8 cellular contexts compared by ENCODE assay signal in genomic region chr1:9589719-9590157, GRCh38. TPM values are rescaled to one million over a fixed set of nuclear protein-coding genes. Genes with fewer than 3 reads are reported as not detected.
DNase-seq lines count a peak whose midpoint lies in the region; ATAC-seq, FAIRE-seq and TF ChIP-seq lines count a peak whose summit lies in the region.

No MANE protein-coding gene starts in this region.

- in situ Hi-C loops in GM12878 (cut with MboI): no loop called here

- POLR2A ChIA-PET in GM12878 (lab: Charles Lee): interaction anchor here (0.6 to 1.6 kb wide), 6 partner anchors 26 to 197 kb away, joined by 3 to 8 read pairs (median 4); partner anchors contain the start of gene SLC25A33

- H3K27ac ChIP-seq in GM12878 (ENCODE audit: control insufficient read depth, insufficient read depth) (peak overlapping the region; percentile 67), lower lobe of right lung (peak overlapping the region; percentile 64), vagina (peak overlapping the region; percentile 44)

- peaks cover 54% of the 10 kb centered on the region for H3K79me2 ChIP-seq in GM12878 (ENCODE audit: control insufficient read depth, insufficient read depth, low read length)

- H3K4me1 ChIP-seq in BE2C (peaks cover 34% of the 10 kb centered on the region), GM12878 (ENCODE audit: control insufficient read depth, insufficient read depth, low read length) (peaks cover 28% of the 10 kb centered on the region), lower lobe of right lung (peaks cover 33% of the 10 kb centered on the region), vagina (peaks cover 55% of the 10 kb centered on the region)

- peak overlapping the region; percentile 95 for H3K4me2 ChIP-seq in GM12878 (ENCODE audit: control insufficient read depth, insufficient read depth)

- SMC1A ChIA-PET in GM12878 (lab: Charles Lee; ENCODE audit: uncharacterized antibody, unreplicated experiment): interaction anchor here (0.8 to 1.5 kb wide), 8 partner anchors 27 to 509 kb away, joined by 3 to 5 read pairs (median 3); no protein-coding TSS in a partner anchor

- no peak for TF ChIP-seq CTCF in BE2C (IDR thresholded peaks at IDR 0.05; ENCODE audit: low read depth, low read length)
- no peak for TF ChIP-seq CTCF in GM12878 (IDR thresholded peaks at IDR 0.05 in 2 of 3, conservative IDR thresholded peaks at IDR 0.05 in 1 of 3; ENCODE audit: control insufficient read depth in 2 of 3, extremely low read depth in 1 of 3, insufficient read depth in 1 of 3, low read depth in 3 of 3, low read length in 3 of 3)
- TF ChIP-seq CTCF in lower lobe of right lung (IDR thresholded peaks at IDR 0.05): no peak
- TF ChIP-seq CTCF in vagina (IDR thresholded peaks at IDR 0.05): no peak

- DNase-seq in BE2C (no peak), HuH-7 (ENCODE audit: low spot score) (peak; percentile 26), GM12878 (ENCODE audit: low read depth, low spot score) (no peak), lower lobe of right lung (no peak), vagina (ENCODE audit: extremely low spot score in 2 of 2) (no peak), NCI-H2227 treated with DMSO at 0.1 percent for 48 hours (lab: John Stamatoyannopoulos, UW) (no peak), retina (no peak)
- DNase-seq in stimulated activated CD4-positive, alpha-beta T cell treated with anti-CD3 and anti-CD28 coated beads, Interleukin-2, amount 100 ng/mL, for 48 hours: no peak

- RAD21 ChIA-PET in GM12878 (lab: Charles Lee; ENCODE audit: unreplicated experiment): interaction anchor here (1.0 to 2.9 kb wide), 6 partner anchors 26 to 278 kb away, joined by 4 to 13 read pairs (median 6); no protein-coding TSS in a partner anchor

- no peaks in the 10 kb centered on the region for H3K9me3 ChIP-seq in BE2C
- H3K9me3 ChIP-seq in GM12878 (replicated peaks; ENCODE audit: control insufficient read depth, insufficient read depth, low read length): no peaks in the 10 kb centered on the region
- H3K9me3 ChIP-seq in lower lobe of right lung: no peaks in the 10 kb centered on the region
- no peaks in the 10 kb centered on the region for H3K9me3 ChIP-seq in vagina

- no peak for TF ChIP-seq EP300 in GM12878 (IDR thresholded peaks at IDR 0.05; ENCODE audit: borderline replicate concordance in 1 of 2, control insufficient read depth in 1 of 2, low read depth in 2 of 2, low read length in 2 of 2)

- peaks cover 3% of the 10 kb centered on the region; the same call in 1 of the 2 replicates for H3K36me3 ChIP-seq in BE2C
- no peaks in the 10 kb centered on the region for H3K36me3 ChIP-seq in GM12878 (ENCODE audit: control insufficient read depth in 2 of 2, insufficient read depth in 2 of 2, low read length in 1 of 2)
- H3K36me3 ChIP-seq in lower lobe of right lung: no peaks in the 10 kb centered on the region
- no peaks in the 10 kb centered on the region for H3K36me3 ChIP-seq in vagina

- H3K9ac ChIP-seq in GM12878 (ENCODE audit: control insufficient read depth, insufficient read depth, low read length): peak overlapping the region; percentile 81

- H2AFZ ChIP-seq in GM12878 (ENCODE audit: control insufficient read depth, low read depth, low read length): no peak overlapping the region; the same call in 1 of the 2 replicates

- peaks cover 3% of the 10 kb centered on the region; the same call in 1 of the 2 replicates for H4K20me1 ChIP-seq in GM12878 (ENCODE audit: control insufficient read depth, insufficient read depth)

- ATAC-seq in GM12878 (no peak), lower lobe of right lung (no peak)

- TF ChIP-seq RAD21 in GM12878 (IDR thresholded peaks at IDR 0.05; ENCODE audit: insufficient read depth, low read depth, low read length): no peak

- CTCF ChIA-PET in GM12878 (lab: Yijun Ruan, JAX): interaction anchor here (0.6 to 4.9 kb wide), 16 partner anchors 13 to 353 kb away, joined by 3 to 37 read pairs (median 4); no protein-coding TSS in a partner anchor

- H3K27me3 ChIP-seq in BE2C (no peaks in the 10 kb centered on the region), GM12878 (replicated peaks in 1 of 2; ENCODE audit: control insufficient read depth in 2 of 2, insufficient read depth in 2 of 2, low read length in 1 of 2) (no peaks in the 10 kb centered on the region), lower lobe of right lung (ENCODE audit: low read depth) (no peaks in the 10 kb centered on the region), vagina (no peaks in the 10 kb centered on the region)

- intact Hi-C loops in GM12878 (cut with micrococcal nuclease; ENCODE audit: unreplicated experiment) (loop anchor here (2.0 kb wide), 1 partner anchor 63 kb away; no protein-coding TSS in a partner anchor), lower lobe of right lung (cut with DNase I) (no loop called here), vagina (cut with DNase I) (no loop called here)

- H3K4me3 ChIP-seq in BE2C (ENCODE audit: low read depth, low read length): peak overlapping the region; percentile 67
- peak overlapping the region; percentile 73 for H3K4me3 ChIP-seq in GM12878
- H3K4me3 ChIP-seq in lower lobe of right lung: peak overlapping the region; percentile 73
- H3K4me3 ChIP-seq in vagina: peak overlapping the region; percentile 67 to 76

- TSS peak; percentile 49 for BruUV-seq in GM12878 (replicated peaks; lab: Mats Ljungman, UMichigan)

- TF ChIP-seq POLR2A in GM12878 (IDR thresholded peaks at IDR 0.05; ENCODE audit: low read depth, low read length) (no peak), vagina (IDR thresholded peaks at IDR 0.05) (no peak)

- 0% methylated on average over 6 of the region's 6 CpGs for WGBS in GM12878 (ENCODE audit: insufficient coverage, insufficient replicate concordance, low lambda C conversion rate, missing lambda C conversion rate)

- FAIRE-seq in GM12878 (lab: Jason Lieb, UNC): no peak

TF ChIP-seq in GM12878, 131 proteins besides CTCF, POLR2A, EP300 and RAD21:
- no peak for TF ChIP-seq SMAD1 (IDR thresholded peaks at IDR 0.05; ENCODE audit: low read depth, partially characterized antibody)
- 0 out of 4 replicates have a peak, but pooled peaks of 1 of the 2 experiments have one; percentile 31 for TF ChIP-seq IKZF2 (IDR thresholded peaks at IDR 0.05)

RNA-seq across cellular contexts. Expression of gene TMEM201, which starts 1.0 kb away (rescaled TPM):
- polyA plus RNA-seq in BE2C (2012; ENCODE audit: insufficient read depth, insufficient read length, low read depth): 86.2 TPM
- total RNA-seq in GM12878 (2013; cell fraction: nucleolus; rRNA removed): 28.8 and 32.8 TPM in 2 replicates
- total RNA-seq in GM12878 (2014; rRNA removed) (6.9 and 8.4 TPM in 2 replicates), GM12878 (2014; rRNA removed; fragmentation: Illumina TruSeq; extraction: Trizol) (2.8 and 2.9 TPM in 2 replicates), GM12878 (2021) (24.5 and 26.6 TPM in 2 replicates), lower lobe of right lung (8.2 TPM), vagina (12.0 TPM)
- polyA plus RNA-seq in GM12878 (2011; ENCODE audit: low read depth): 3.0 TPM
- polyA plus RNA-seq in GM12878 (2011; rRNA removed) (0.78 and 1.9 TPM in 2 replicates), GM12878 (2014; fragmentation: Illumina TruSeq; extraction: Trizol) (1.6 and 3.7 TPM in 2 replicates), GM12878 (2014; fragmentation: Nextera tagmentation; extraction: Ambion mirVana) (under 1 TPM; 0.13 to 0.33 TPM), GM12878 (2014; rRNA removed) (11.3 and 12.5 TPM in 2 replicates), GM12878 (2016; fragmentation: Nextera tagmentation; extraction: Ambion mirVana) (10 to 100 TPM; 13.0 to 17.8 TPM)
- 2.9 and 3.3 TPM in 2 replicates for polyA plus RNA-seq in GM12878 (2011; cell fraction: cytosol; rRNA removed)
- 18.5 and 27.8 TPM in 2 replicates for polyA plus RNA-seq in GM12878 (2011; cell fraction: nucleus; rRNA removed)
- 7.9 and 8.5 TPM in 2 replicates for polyA plus RNA-seq in GM12878 (2012)
- polyA minus RNA-seq in GM12878 (2011; rRNA and poly(A)+ RNA removed): 3.7 and 7.5 TPM in 2 replicates
- polyA minus RNA-seq in GM12878 (2011; cell fraction: cytosol; rRNA and poly(A)+ RNA removed): 6.1 and 8.2 TPM in 2 replicates
- 10.6 and 23.4 TPM in 2 replicates for polyA minus RNA-seq in GM12878 (2011; cell fraction: nucleus; rRNA and poly(A)+ RNA removed)

RNA-seq across cellular contexts. Expression of gene SLC25A33, which starts 50.5 kb away (rescaled TPM):
- polyA plus RNA-seq in BE2C (2012; ENCODE audit: insufficient read depth, insufficient read length, low read depth): 10.7 TPM
- 2.7 and 3.3 TPM in 2 replicates for total RNA-seq in GM12878 (2013; cell fraction: nucleolus; rRNA removed)
- 9.0 and 10.8 TPM in 2 replicates for total RNA-seq in GM12878 (2014; rRNA removed)
- total RNA-seq in GM12878 (2014; rRNA removed; fragmentation: Illumina TruSeq; extraction: Trizol): 7.7 and 8.3 TPM in 2 replicates
- 8.4 and 8.6 TPM in 2 replicates for total RNA-seq in GM12878 (2021)
- 3.8 TPM for polyA plus RNA-seq in GM12878 (2011; ENCODE audit: low read depth)
- polyA plus RNA-seq in GM12878 (2011; rRNA removed): 7.0 and 8.5 TPM in 2 replicates
- polyA plus RNA-seq in GM12878 (2011; cell fraction: cytosol; rRNA removed): 5.1 and 5.6 TPM in 2 replicates
- polyA plus RNA-seq in GM12878 (2011; cell fraction: nucleus; rRNA removed): 2.2 and 3.2 TPM in 2 replicates
- 4.1 and 4.3 TPM in 2 replicates for polyA plus RNA-seq in GM12878 (2012)
- polyA plus RNA-seq in GM12878 (2014; fragmentation: Illumina TruSeq; extraction: Trizol): 7.2 and 8.2 TPM in 2 replicates
- polyA plus RNA-seq in GM12878 (2014; fragmentation: Nextera tagmentation; extraction: Ambion mirVana): 1 to 10 TPM; 1.7 to 4.7 TPM
- 8.7 and 9.0 TPM in 2 replicates for polyA plus RNA-seq in GM12878 (2014; rRNA removed)
- 10 to 100 TPM in 1 of 2 experiments, 1 to 10 TPM in 1; 8.8 to 11.2 TPM for polyA plus RNA-seq in GM12878 (2016; fragmentation: Nextera tagmentation; extraction: Ambion mirVana)
- 3.7 and 3.9 TPM in 2 replicates for polyA minus RNA-seq in GM12878 (2011; rRNA and poly(A)+ RNA removed)
- polyA minus RNA-seq in GM12878 (2011; cell fraction: cytosol; rRNA and poly(A)+ RNA removed): 2.5 and 3.8 TPM in 2 replicates
- 1.3 and 3.1 TPM in 2 replicates for polyA minus RNA-seq in GM12878 (2011; cell fraction: nucleus; rRNA and poly(A)+ RNA removed)
- 3.9 TPM for total RNA-seq in lower lobe of right lung
- total RNA-seq in vagina: 6.4 TPM
